8 cellular contexts compared by ENCODE assay signal in genomic region chr10:30437039-30437781, GRCh38. TPM values are rescaled to one million over a fixed set of nuclear protein-coding genes. Genes with fewer than 3 reads are reported as not detected.
DNase-seq lines count a peak whose midpoint lies in the region; ATAC-seq, FAIRE-seq and TF ChIP-seq lines count a peak whose summit lies in the region.

No MANE protein-coding gene starts in this region.

- H3K4me1 Mint-ChIP-seq in astrocyte (ENCODE audit: low read depth, unreplicated experiment) = peaks cover 28% of the 10 kb centered on the region
- peaks cover 55% of the 10 kb centered on the region for H3K4me1 Mint-ChIP-seq in memory B cell

- peak; percentile 26 for DNase-seq in DMS53 treated with DMSO at 0.1 percent for 48 hours (lab: John Stamatoyannopoulos, UW; ENCODE audit: unreplicated experiment)
- no peak for DNase-seq in LNCaP clone FGC (ENCODE audit: low read depth)
- DNase-seq in astrocyte (ENCODE audit: low read depth) = peak; percentile 86
- no peak for DNase-seq in memory B cell (ENCODE audit: low spot score in 2 of 2)
- no peak for DNase-seq in uterus
- DNase-seq in MG63 = no peak
- no peak for DNase-seq in NCI-H187 (lab: John Stamatoyannopoulos, UW)

- no peaks in the 10 kb centered on the region for H3K9me3 ChIP-seq in astrocyte (ENCODE audit: insufficient read depth, low read depth, low read length)
- H3K9me3 ChIP-seq in uterus = no peaks in the 10 kb centered on the region
- H3K9me3 ChIP-seq in MG63 = no peaks in the 10 kb centered on the region

- H3K27ac ChIP-seq in astrocyte (ENCODE audit: low read depth, low read length) (peak overlapping the region; percentile 73), uterus (peak overlapping the region; percentile 97 to 99)

- no peak overlapping the region for H2AFZ ChIP-seq in astrocyte (ENCODE audit: low read depth, low read length)

- no peak for TF ChIP-seq POLR2A in uterus (IDR thresholded peaks at IDR 0.05)

- H3K9me3 Mint-ChIP-seq in astrocyte (ENCODE audit: unreplicated experiment) (no peaks in the 10 kb centered on the region), memory B cell (no peaks in the 10 kb centered on the region)

- FAIRE-seq in astrocyte (lab: Jason Lieb, UNC) = no peak

- peak overlapping the region; percentile 43 for H3K27ac Mint-ChIP-seq in astrocyte (ENCODE audit: unreplicated experiment)
- peak overlapping the region; percentile 99 for H3K27ac Mint-ChIP-seq in memory B cell

- ATAC-seq in memory B cell (ENCODE audit: low read depth) (no peak), HG03469 (IDR thresholded peaks at IDR 0.05; ENCODE audit: unreplicated experiment) (no peak)

- H3K4me3 ChIP-seq in LNCaP clone FGC (ENCODE audit: low read depth, low read length) (peak overlapping the region; percentile 22), astrocyte (ENCODE audit: insufficient read depth, low read depth, low read length) (peak overlapping the region; percentile 51), uterus (peak overlapping the region; percentile 68 to 84), MG63 (no peak overlapping the region)

- H3K4me3 Mint-ChIP-seq in astrocyte (ENCODE audit: unreplicated experiment) = peak overlapping the region; percentile 21
- H3K4me3 Mint-ChIP-seq in memory B cell = peak overlapping the region; percentile 85

- intact Hi-C loops in uterus (cut with DNase I; ENCODE audit: low total_unique reads) = no loop called here

- H3K36me3 Mint-ChIP-seq in astrocyte (ENCODE audit: low read depth, unreplicated experiment) (no peaks in the 10 kb centered on the region), memory B cell (peaks cover 24% of the 10 kb centered on the region)

- H3K36me3 ChIP-seq in astrocyte (ENCODE audit: insufficient read depth, low read length) (no peaks in the 10 kb centered on the region), uterus (no peaks in the 10 kb centered on the region), MG63 (no peaks in the 10 kb centered on the region; the same call in 1 of the 2 replicates)

- H3K79me2 ChIP-seq in astrocyte (ENCODE audit: insufficient read depth, low read length) = peaks cover 5% of the 10 kb centered on the region

- H3K9ac ChIP-seq in astrocyte (ENCODE audit: low read length) = peak overlapping the region; percentile 70

- H3K27me3 Mint-ChIP-seq in astrocyte (ENCODE audit: low read depth, unreplicated experiment) (no peaks in the 10 kb centered on the region), memory B cell (no peaks in the 10 kb centered on the region)

- H3K4me1 ChIP-seq in astrocyte (ENCODE audit: insufficient read depth, low read length) (peaks cover 35% of the 10 kb centered on the region), uterus (peaks cover 5 to 11% of the 10 kb centered on the region in 2 donors)

- H4K20me1 ChIP-seq in astrocyte (ENCODE audit: insufficient read depth, low read length) = peaks cover 5% of the 10 kb centered on the region

- no peak for TF ChIP-seq CTCF in LNCaP clone FGC (IDR thresholded peaks at IDR 0.05; ENCODE audit: control insufficient read depth, extremely low read depth, insufficient read depth)
- TF ChIP-seq CTCF in astrocyte (IDR thresholded peaks at IDR 0.05; ENCODE audit: insufficient read depth, low read depth, low read length) = no peak
- no peak for TF ChIP-seq CTCF in uterus (IDR thresholded peaks at IDR 0.05)

- no peaks in the 10 kb centered on the region for H3K27me3 ChIP-seq in astrocyte (ENCODE audit: insufficient read depth, low read length)
- H3K27me3 ChIP-seq in uterus = no peaks in the 10 kb centered on the region
- H3K27me3 ChIP-seq in MG63 = no peaks in the 10 kb centered on the region

- peak overlapping the region; percentile 94 for H3K4me2 ChIP-seq in astrocyte (ENCODE audit: low read length)

RNA-seq across cellular contexts. Expression of gene MAP3K8, which starts 3.2 kb away (rescaled TPM):
- total RNA-seq in astrocyte (3.5 and 5.1 TPM in 2 replicates), uterus (10 to 100 TPM; 13.3 to 63.0 (median 24.4) TPM)
- 0.10 and 1.4 TPM in 2 replicates for total RNA-seq in MG63 (2014; rRNA removed; shearing (Covaris generic); ENCODE audit: low replicate concordance)

Comparison
In these comparisons a context has a peak if more than half of its experiments do, and no peak if none do; other contexts are left out.
1. DNase-seq: peak in DMS53 treated with DMSO at 0.1 percent for 48 hours (single experiment) and astrocyte (single experiment); none in LNCaP clone FGC (single experiment), memory B cell (0 of 2), uterus (0 of 2), MG63 (single experiment) and NCI-H187 (0 of 2).